In genomic region chr5:172959824-172960799, GRCh38 we compare ENCODE assay signal across 8 cellular contexts. TPM values are rescaled to one million over a fixed set of nuclear protein-coding genes. Genes with fewer than 3 reads are reported as not detected.
A peak's percentile ranks its signal among the peaks of the same experiment; 100 is the strongest.
DNase-seq lines count a peak whose midpoint lies in the region; ATAC-seq and TF ChIP-seq lines count a peak whose summit lies in the region.

No MANE protein-coding gene starts in this region.

- ATAC-seq in gastroesophageal sphincter (no peak), GM18502 (IDR thresholded peaks at IDR 0.05; ENCODE audit: poor library complexity, unreplicated experiment) (no peak), GM18868 (IDR thresholded peaks at IDR 0.05; ENCODE audit: unreplicated experiment) (no peak)

- WGBS in gastroesophageal sphincter (ENCODE audit: low coverage in 1 of 2), 2 donors, result 11 to 54% methylated on average over 6 to 28 of the region's 28 CpGs

- H3K9me3 ChIP-seq in HAP-1 (no peaks in the 10 kb centered on the region), gastroesophageal sphincter (no peaks in the 10 kb centered on the region)

- TF ChIP-seq POLR2A in gastroesophageal sphincter (IDR thresholded peaks at IDR 0.05), result no peak

- no peak for TF ChIP-seq CTCF in WI38 (IDR thresholded peaks at IDR 0.05; ENCODE audit: low read depth, low read length)
- no peak for TF ChIP-seq CTCF in gastroesophageal sphincter (IDR thresholded peaks at IDR 0.05)

- H3K4me1 ChIP-seq in HAP-1, result peaks cover 4% of the 10 kb centered on the region; the same call in 1 of the 2 replicates
- peaks cover 0 to 37% (median 7%) of the 10 kb centered on the region in 3 donors for H3K4me1 ChIP-seq in gastroesophageal sphincter

- H3K4me3 ChIP-seq in HAP-1 (peak overlapping the region; percentile 75), WI38 (ENCODE audit: low read depth, low read length) (peak overlapping the region; percentile 90), gastroesophageal sphincter (peak overlapping the region; percentile 76 to 93), skin epidermis (peak overlapping the region; percentile 59 to 96 (median 91))

- no peak for TF ChIP-seq EP300 in gastroesophageal sphincter (IDR thresholded peaks at IDR 0.05)

- H3K27ac ChIP-seq in gastroesophageal sphincter, result peak overlapping the region; percentile 70 to 91 (median 86)
- H3K27ac ChIP-seq in skin epidermis, result peak overlapping the region in 20 of 21 experiments; percentile 78 to 94 (median 89)

- H3K27me3 ChIP-seq in HAP-1 (ENCODE audit: low read depth) (no peaks in the 10 kb centered on the region; the same call in 1 of the 2 replicates), gastroesophageal sphincter (no peaks in the 10 kb centered on the region)

- DNase-seq in HAP-1 (ENCODE audit: low spot score in 2 of 2) (no peak), NCI-H146 (lab: John Stamatoyannopoulos, UW) (no peak), amniotic stem cell (lab: John Stamatoyannopoulos, UW) (no peak)

- in situ Hi-C loops in HAP-1 (cut with MboI; ENCODE audit: low sequenced_read_pairs), result no loop called here

- H3K36me3 ChIP-seq in HAP-1 (replicated peaks), result peaks cover 14% of the 10 kb centered on the region
- H3K36me3 ChIP-seq in gastroesophageal sphincter, result peaks cover 0 to 35% of the 10 kb centered on the region in 2 donors

RNA-seq across cellular contexts. Expression of gene RPL26L1, which starts 0.9 kb away (rescaled TPM):
- 10 to 100 TPM; 14.7 to 34.9 (median 22.5) TPM for total RNA-seq in gastroesophageal sphincter

RNA-seq across cellular contexts. Expression of gene ATP6V0E1, which starts 23.5 kb away (rescaled TPM):
- total RNA-seq in gastroesophageal sphincter, result 100 to 1,000 TPM in 3 of 4 donors, 10 to 100 TPM in 1; 94.0 to 163 (median 124) TPM
